In genomic region chr16:73037845-73038570, GRCh38 we compare ENCODE assay signal across 1 cellular context.
TF ChIP-seq lines count a peak whose summit lies in the region.

No MANE protein-coding gene starts in this region.

TF ChIP-seq in HepG2, 621 proteins besides CTCF, POLR2A, EP300 and RAD21 (continued from another document and continues in another):
- TF ChIP-seq ZNF274 (CRISPR knock-in tag; IDR thresholded peaks at IDR 0.05): no peak; the same call in 1 of the 2 replicates
- TF ChIP-seq EED (CRISPR knock-in tag; IDR thresholded peaks at IDR 0.05): no peak
- TF ChIP-seq ZBTB8A (CRISPR knock-in tag; IDR thresholded peaks at IDR 0.05; ENCODE audit: borderline replicate concordance, low read depth): no peak
- TF ChIP-seq ZNF589 (CRISPR knock-in tag; conservative IDR thresholded peaks at IDR 0.05): no peak
- TF ChIP-seq YEATS4 (CRISPR knock-in tag; IDR thresholded peaks at IDR 0.05; ENCODE audit: borderline replicate concordance): no peak
- no peak for TF ChIP-seq ARHGAP35 (CRISPR knock-in tag; IDR thresholded peaks at IDR 0.05; ENCODE audit: borderline replicate concordance)
- no peak for TF ChIP-seq ZNF572 (CRISPR knock-in tag; IDR thresholded peaks at IDR 0.05)
- no peak for TF ChIP-seq ZFP1 (CRISPR knock-in tag; IDR thresholded peaks at IDR 0.05)
- TF ChIP-seq ZMYM2 (CRISPR knock-in tag; IDR thresholded peaks at IDR 0.05): peak; percentile 81; the same call in 1 of the 2 replicates
- TF ChIP-seq ZNF75D (CRISPR knock-in tag; IDR thresholded peaks at IDR 0.05; ENCODE audit: borderline replicate concordance): no peak
- no peak for TF ChIP-seq ZFP36 (IDR thresholded peaks at IDR 0.05; ENCODE audit: borderline replicate concordance, low read depth, low read length, partially characterized antibody)
- TF ChIP-seq DPF2 (CRISPR knock-in tag; IDR thresholded peaks at IDR 0.05; ENCODE audit: borderline replicate concordance, low read depth): peak; percentile 67
- TF ChIP-seq, protein P1, sequence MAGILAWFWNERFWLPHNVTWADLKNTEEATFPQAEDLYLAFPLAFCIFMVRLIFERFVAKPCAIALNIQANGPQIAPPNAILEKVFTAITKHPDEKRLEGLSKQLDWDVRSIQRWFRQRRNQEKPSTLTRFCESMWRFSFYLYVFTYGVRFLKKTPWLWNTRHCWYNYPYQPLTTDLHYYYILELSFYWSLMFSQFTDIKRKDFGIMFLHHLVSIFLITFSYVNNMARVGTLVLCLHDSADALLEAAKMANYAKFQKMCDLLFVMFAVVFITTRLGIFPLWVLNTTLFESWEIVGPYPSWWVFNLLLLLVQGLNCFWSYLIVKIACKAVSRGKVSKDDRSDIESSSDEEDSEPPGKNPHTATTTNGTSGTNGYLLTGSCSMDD (CRISPR knock-in tag; IDR thresholded peaks at IDR 0.05): no peak
- no peak for TF ChIP-seq GTF3A (CRISPR knock-in tag; conservative IDR thresholded peaks at IDR 0.05)
- TF ChIP-seq, protein P2, sequence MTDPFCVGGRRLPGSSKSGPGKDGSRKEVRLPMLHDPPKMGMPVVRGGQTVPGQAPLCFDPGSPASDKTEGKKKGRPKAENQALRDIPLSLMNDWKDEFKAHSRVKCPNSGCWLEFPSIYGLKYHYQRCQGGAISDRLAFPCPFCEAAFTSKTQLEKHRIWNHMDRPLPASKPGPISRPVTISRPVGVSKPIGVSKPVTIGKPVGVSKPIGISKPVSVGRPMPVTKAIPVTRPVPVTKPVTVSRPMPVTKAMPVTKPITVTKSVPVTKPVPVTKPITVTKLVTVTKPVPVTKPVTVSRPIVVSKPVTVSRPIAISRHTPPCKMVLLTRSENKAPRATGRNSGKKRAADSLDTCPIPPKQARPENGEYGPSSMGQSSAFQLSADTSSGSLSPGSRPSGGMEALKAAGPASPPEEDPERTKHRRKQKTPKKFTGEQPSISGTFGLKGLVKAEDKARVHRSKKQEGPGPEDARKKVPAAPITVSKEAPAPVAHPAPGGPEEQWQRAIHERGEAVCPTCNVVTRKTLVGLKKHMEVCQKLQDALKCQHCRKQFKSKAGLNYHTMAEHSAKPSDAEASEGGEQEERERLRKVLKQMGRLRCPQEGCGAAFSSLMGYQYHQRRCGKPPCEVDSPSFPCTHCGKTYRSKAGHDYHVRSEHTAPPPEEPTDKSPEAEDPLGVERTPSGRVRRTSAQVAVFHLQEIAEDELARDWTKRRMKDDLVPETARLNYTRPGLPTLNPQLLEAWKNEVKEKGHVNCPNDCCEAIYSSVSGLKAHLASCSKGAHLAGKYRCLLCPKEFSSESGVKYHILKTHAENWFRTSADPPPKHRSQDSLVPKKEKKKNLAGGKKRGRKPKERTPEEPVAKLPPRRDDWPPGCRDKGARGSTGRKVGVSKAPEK (CRISPR knock-in tag; IDR thresholded peaks at IDR 0.05; ENCODE audit: borderline replicate concordance): no peak
- no peak for TF ChIP-seq ZNF704 (CRISPR knock-in tag; IDR thresholded peaks at IDR 0.05; ENCODE audit: borderline replicate concordance)
- TF ChIP-seq MYNN (CRISPR knock-in tag; IDR thresholded peaks at IDR 0.05; ENCODE audit: low read depth): no peak
- TF ChIP-seq CBX5 (CRISPR knock-in tag; IDR thresholded peaks at IDR 0.05; ENCODE audit: borderline replicate concordance): no peak
- TF ChIP-seq HDAC1 (CRISPR knock-in tag; IDR thresholded peaks at IDR 0.05): peak; percentile 37
- TF ChIP-seq FOXJ3 (CRISPR knock-in tag; IDR thresholded peaks at IDR 0.05; ENCODE audit: borderline replicate concordance): no peak; the same call in 1 of the 2 replicates
- TF ChIP-seq ZNF670 (CRISPR knock-in tag; IDR thresholded peaks at IDR 0.05; ENCODE audit: borderline replicate concordance): no peak
- no peak for TF ChIP-seq ZNF34 (CRISPR knock-in tag; IDR thresholded peaks at IDR 0.05; ENCODE audit: borderline replicate concordance)
- 0 out of 2 replicates have a peak, but pooled peaks have one; percentile 38 for TF ChIP-seq ZNF264 (CRISPR knock-in tag; IDR thresholded peaks at IDR 0.05)
- TF ChIP-seq RFXAP (CRISPR knock-in tag; IDR thresholded peaks at IDR 0.05; ENCODE audit: borderline replicate concordance): no peak
- 0 out of 2 replicates have a peak, but pooled peaks have one; percentile 14 for TF ChIP-seq KDM4B (CRISPR knock-in tag; IDR thresholded peaks at IDR 0.05)
- TF ChIP-seq FOXK1 (CRISPR knock-in tag; IDR thresholded peaks at IDR 0.05; ENCODE audit: borderline replicate concordance, low read depth): 0 out of 2 replicates have a peak, but pooled peaks have one; percentile 28
- TF ChIP-seq MAFK (conservative IDR thresholded peaks at IDR 0.05 in 1 of 2, IDR thresholded peaks at IDR 0.05 in 1 of 2; ENCODE audit: low read length in 2 of 2): no peak
- TF ChIP-seq HOXA3 (CRISPR knock-in tag; IDR thresholded peaks at IDR 0.05): peak; percentile 78; the same call in 1 of the 2 replicates
- 0 out of 2 replicates have a peak, but pooled peaks have one; percentile 37 for TF ChIP-seq ZNF709 (CRISPR knock-in tag; IDR thresholded peaks at IDR 0.05)
- TF ChIP-seq ZNF317 (CRISPR knock-in tag; IDR thresholded peaks at IDR 0.05): 0 out of 2 replicates have a peak, but pooled peaks have one; percentile 63
- TF ChIP-seq, protein P3, sequence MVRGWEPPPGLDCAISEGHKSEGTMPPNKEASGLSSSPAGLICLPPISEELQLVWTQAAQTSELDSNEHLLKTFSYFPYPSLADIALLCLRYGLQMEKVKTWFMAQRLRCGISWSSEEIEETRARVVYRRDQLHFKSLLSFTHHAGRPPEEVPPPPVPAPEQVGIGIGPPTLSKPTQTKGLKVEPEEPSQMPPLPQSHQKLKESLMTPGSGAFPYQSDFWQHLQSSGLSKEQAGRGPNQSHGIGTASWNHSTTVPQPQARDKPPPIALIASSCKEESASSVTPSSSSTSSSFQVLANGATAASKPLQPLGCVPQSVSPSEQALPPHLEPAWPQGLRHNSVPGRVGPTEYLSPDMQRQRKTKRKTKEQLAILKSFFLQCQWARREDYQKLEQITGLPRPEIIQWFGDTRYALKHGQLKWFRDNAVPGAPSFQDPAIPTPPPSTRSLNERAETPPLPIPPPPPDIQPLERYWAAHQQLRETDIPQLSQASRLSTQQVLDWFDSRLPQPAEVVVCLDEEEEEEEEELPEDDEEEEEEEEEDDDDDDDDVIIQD (CRISPR knock-in tag; IDR thresholded peaks at IDR 0.05; ENCODE audit: low read depth): peak; percentile 74
- no peak for TF ChIP-seq KLF15 (CRISPR knock-in tag; IDR thresholded peaks at IDR 0.05; ENCODE audit: borderline replicate concordance)
- no peak for TF ChIP-seq KDM3A (CRISPR knock-in tag; IDR thresholded peaks at IDR 0.05; ENCODE audit: low read depth)
- TF ChIP-seq NPAS2 (CRISPR knock-in tag; IDR thresholded peaks at IDR 0.05; ENCODE audit: borderline replicate concordance): no peak
- TF ChIP-seq TBX2 (CRISPR knock-in tag; IDR thresholded peaks at IDR 0.05; ENCODE audit: borderline replicate concordance): peak; percentile 66; the same call in 1 of the 2 replicates
- TF ChIP-seq ZNF816 (CRISPR knock-in tag; IDR thresholded peaks at IDR 0.05; ENCODE audit: borderline replicate concordance): no peak
- TF ChIP-seq GTF2F1 (IDR thresholded peaks at IDR 0.05; ENCODE audit: low read length): no peak
- TF ChIP-seq, protein P4, sequence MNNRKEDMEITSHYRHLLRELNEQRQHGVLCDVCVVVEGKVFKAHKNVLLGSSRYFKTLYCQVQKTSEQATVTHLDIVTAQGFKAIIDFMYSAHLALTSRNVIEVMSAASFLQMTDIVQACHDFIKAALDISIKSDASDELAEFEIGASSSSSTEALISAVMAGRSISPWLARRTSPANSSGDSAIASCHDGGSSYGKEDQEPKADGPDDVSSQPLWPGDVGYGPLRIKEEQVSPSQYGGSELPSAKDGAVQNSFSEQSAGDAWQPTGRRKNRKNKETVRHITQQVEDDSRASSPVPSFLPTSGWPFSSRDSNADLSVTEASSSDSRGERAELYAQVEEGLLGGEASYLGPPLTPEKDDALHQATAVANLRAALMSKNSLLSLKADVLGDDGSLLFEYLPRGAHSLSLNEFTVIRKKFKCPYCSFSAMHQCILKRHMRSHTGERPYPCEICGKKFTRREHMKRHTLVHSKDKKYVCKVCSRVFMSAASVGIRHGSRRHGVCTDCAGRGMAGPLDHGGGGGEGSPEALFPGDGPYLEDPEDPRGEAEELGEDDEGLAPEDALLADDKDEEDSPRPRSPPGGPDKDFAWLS (CRISPR knock-in tag; IDR thresholded peaks at IDR 0.05; ENCODE audit: borderline replicate concordance): no peak; the same call in 1 of the 2 replicates
- TF ChIP-seq HOXA5 (CRISPR knock-in tag; IDR thresholded peaks at IDR 0.05): no peak
- TF ChIP-seq KLF16 (CRISPR knock-in tag; IDR thresholded peaks at IDR 0.05): 0 out of 4 replicates have a peak, but pooled peaks of 1 of the 2 experiments have one; percentile 60
- TF ChIP-seq ZNF18 (CRISPR knock-in tag; IDR thresholded peaks at IDR 0.05; ENCODE audit: insufficient replicate concordance): no peak
- no peak for TF ChIP-seq ZNF678 (CRISPR knock-in tag; IDR thresholded peaks at IDR 0.05)
- no peak for TF ChIP-seq RBM39 (IDR thresholded peaks at IDR 0.05; ENCODE audit: low read depth, low read length, poor library complexity, severe bottlenecking)
- TF ChIP-seq, protein P5, sequence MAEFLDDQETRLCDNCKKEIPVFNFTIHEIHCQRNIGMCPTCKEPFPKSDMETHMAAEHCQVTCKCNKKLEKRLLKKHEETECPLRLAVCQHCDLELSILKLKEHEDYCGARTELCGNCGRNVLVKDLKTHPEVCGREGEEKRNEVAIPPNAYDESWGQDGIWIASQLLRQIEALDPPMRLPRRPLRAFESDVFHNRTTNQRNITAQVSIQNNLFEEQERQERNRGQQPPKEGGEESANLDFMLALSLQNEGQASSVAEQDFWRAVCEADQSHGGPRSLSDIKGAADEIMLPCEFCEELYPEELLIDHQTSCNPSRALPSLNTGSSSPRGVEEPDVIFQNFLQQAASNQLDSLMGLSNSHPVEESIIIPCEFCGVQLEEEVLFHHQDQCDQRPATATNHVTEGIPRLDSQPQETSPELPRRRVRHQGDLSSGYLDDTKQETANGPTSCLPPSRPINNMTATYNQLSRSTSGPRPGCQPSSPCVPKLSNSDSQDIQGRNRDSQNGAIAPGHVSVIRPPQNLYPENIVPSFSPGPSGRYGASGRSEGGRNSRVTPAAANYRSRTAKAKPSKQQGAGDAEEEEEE (CRISPR knock-in tag; IDR thresholded peaks at IDR 0.05; ENCODE audit: borderline replicate concordance): no peak
- TF ChIP-seq GATAD2A (CRISPR knock-in tag; IDR thresholded peaks at IDR 0.05): peak; percentile 94
- no peak for TF ChIP-seq ZNF329 (CRISPR knock-in tag; IDR thresholded peaks at IDR 0.05; ENCODE audit: low read depth)
- TF ChIP-seq MBNL3 (CRISPR knock-in tag; conservative IDR thresholded peaks at IDR 0.05): no peak
- TF ChIP-seq, protein P6, sequence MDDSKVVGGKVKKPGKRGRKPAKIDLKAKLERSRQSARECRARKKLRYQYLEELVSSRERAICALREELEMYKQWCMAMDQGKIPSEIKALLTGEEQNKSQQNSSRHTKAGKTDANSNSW (CRISPR knock-in tag; IDR thresholded peaks at IDR 0.05; ENCODE audit: borderline replicate concordance): no peak
- no peak for TF ChIP-seq DNMT1 (CRISPR knock-in tag; IDR thresholded peaks at IDR 0.05)
- TF ChIP-seq ZSCAN20 (CRISPR knock-in tag; IDR thresholded peaks at IDR 0.05; ENCODE audit: borderline replicate concordance): no peak
- TF ChIP-seq HOXA7 (CRISPR knock-in tag; IDR thresholded peaks at IDR 0.05): no peak
- TF ChIP-seq ZNF441 (CRISPR knock-in tag; IDR thresholded peaks at IDR 0.05; ENCODE audit: borderline replicate concordance): no peak; the same call in 1 of the 2 replicates
- TF ChIP-seq MLLT10 (CRISPR knock-in tag; IDR thresholded peaks at IDR 0.05): no peak
- TF ChIP-seq HIC2 (CRISPR knock-in tag; IDR thresholded peaks at IDR 0.05; ENCODE audit: low read depth): peak; percentile 47; the same call in 1 of the 2 replicates
- TF ChIP-seq PHF20 (CRISPR knock-in tag; IDR thresholded peaks at IDR 0.05): no peak; the same call in 1 of the 2 replicates
- TF ChIP-seq ZNF383 (CRISPR knock-in tag; IDR thresholded peaks at IDR 0.05; ENCODE audit: borderline replicate concordance): no peak
